9 cellular contexts compared by ENCODE assay signal in genomic region chr3:69161587-69162196, GRCh38. TPM values are rescaled to one million over a fixed set of nuclear protein-coding genes. Genes with fewer than 3 reads are reported as not detected.
DNase-seq lines count a peak whose midpoint lies in the region; ATAC-seq and TF ChIP-seq lines count a peak whose summit lies in the region.
"Had no signal": no experiment of that assay in that cellular context is flagged by ENCODE, and none has a peak within 500 bp of the region (broad histone marks: within the 10 kb centered on the region; RNA-seq: fewer than 3 reads in every experiment).

No MANE protein-coding gene starts in this region.

- ATAC-seq in T-cell (replicated peaks in 1 of 4) (peak; percentile 54 to 66 (median 60)), upper lobe of left lung (ENCODE audit: low FRiP score in 2 of 2) (peak; percentile 76 to 89), GM21717 (IDR thresholded peaks at IDR 0.05; ENCODE audit: unreplicated experiment) (no peak)

- peak overlapping the region in 20 of 59 donors; percentile 1 to 78 (median 46) for H3K27ac ChIP-seq in dorsolateral prefrontal cortex
- no peak overlapping the region for H3K27ac ChIP-seq in upper lobe of left lung

- no peaks in the 10 kb centered on the region for H3K36me3 Mint-ChIP-seq in T-cell

- H3K9me3 Mint-ChIP-seq in T-cell, result no peaks in the 10 kb centered on the region

- no peak overlapping the region for H3K4me3 Mint-ChIP-seq in T-cell

- intact Hi-C loops in dorsolateral prefrontal cortex (cut with DNase I), result loop anchor here (2.0 to 5.0 kb wide), 5 partner anchors 145 to 511 kb away; no protein-coding TSS in a partner anchor

- H3K27me3 ChIP-seq in dorsolateral prefrontal cortex, result no peaks in the 10 kb centered on the region
- no peaks in the 10 kb centered on the region for H3K27me3 ChIP-seq in upper lobe of left lung

- H3K4me1 ChIP-seq in upper lobe of left lung, result no peaks in the 10 kb centered on the region

- TF ChIP-seq EP300 in upper lobe of left lung (IDR thresholded peaks at IDR 0.05), result no peak

- H3K27me3 Mint-ChIP-seq in T-cell, result no peaks in the 10 kb centered on the region

- TF ChIP-seq POLR2A in upper lobe of left lung (IDR thresholded peaks at IDR 0.05), result no peak

- TF ChIP-seq CTCF in AG09319 (IDR thresholded peaks at IDR 0.05; ENCODE audit: low read depth, low read length), result peak; percentile 94
- peak; percentile 85 for TF ChIP-seq CTCF in GM12873 (IDR thresholded peaks at IDR 0.05; ENCODE audit: insufficient read depth, low read depth, low read length, missing control alignments)
- TF ChIP-seq CTCF in dorsolateral prefrontal cortex (IDR thresholded peaks at IDR 0.05 in 54 of 56, conservative IDR thresholded peaks at IDR 0.05 in 2 of 56; ENCODE audit: low read depth in 1 of 56, partially characterized antibody in 56 of 56), result peak; percentile 83 to 99 (median 95)
- TF ChIP-seq CTCF in upper lobe of left lung (IDR thresholded peaks at IDR 0.05), result peak; percentile 83 to 94 (median 89)

- DNase-seq in AG09319 (ENCODE audit: extremely low read depth, low read depth) (peak; percentile 22), KG1 (lab: John Stamatoyannopoulos, UW) (peak; percentile 32), T-cell (peak in 20 of 34 experiments; percentile 1 to 42 (median 17)), dorsolateral prefrontal cortex (peak in 3 of 10 donors; percentile 5 to 38 (median 16)), medulla oblongata (ENCODE audit: extremely low spot score) (peak; percentile 79), upper lobe of left lung (no peak)

- H3K4me3 ChIP-seq in dorsolateral prefrontal cortex (no peak overlapping the region), upper lobe of left lung (no peak overlapping the region)

- no peaks in the 10 kb centered on the region for H3K36me3 ChIP-seq in upper lobe of left lung

- POLR2A ChIA-PET in T-cell (lab: Charles Lee), result interaction anchor here in 1 of 2 donors (0.5 kb wide), 1 partner anchor 165 kb away, joined by 7 read pairs; no protein-coding TSS in a partner anchor

- CTCF ChIA-PET in T-cell (lab: Charles Lee), result interaction anchor here (0.5 to 4.6 kb wide), 37 partner anchors 9 to 1408 kb away, joined by 3 to 139 read pairs (median 5); no protein-coding TSS in a partner anchor

- 21 to 23% methylated on average over 4 of the region's 4 CpGs for WGBS in upper lobe of left lung, 2 donors

- H3K9me3 ChIP-seq in upper lobe of left lung, result no peaks in the 10 kb centered on the region

- peaks cover 0 to 9% (median 3%) of the 10 kb centered on the region in 3 donors for H3K4me1 Mint-ChIP-seq in T-cell

- H3K27ac Mint-ChIP-seq in T-cell, result no peak overlapping the region

RNA-seq across cellular contexts. Expression of gene LMOD3, which starts 39.3 kb away (rescaled TPM):
- not detected for total RNA-seq in T-cell
- total RNA-seq in dorsolateral prefrontal cortex, result 1 to 10 TPM in 7 of 120 experiments, under 1 TPM in 106, not detected in 7; 0.13 to 1.2 (median 0.44) TPM
- total RNA-seq in upper lobe of left lung, result 1 to 10 TPM in 1 of 6 donors, under 1 TPM in 3, not detected in 2; 0.17 to 4.2 (median 0.40) TPM
- total RNA-seq: pulmonary artery endothelial cell had no signal

Comparison
In these comparisons a context has a peak if more than half of its experiments do, and no peak if none do; other contexts are left out.
1. DNase-seq: peak in AG09319 (single experiment), KG1 (single experiment), T-cell (20 of 34) and medulla oblongata (single experiment); none in upper lobe of left lung (0 of 2).
2. Peak in every context shown above with its lines, with median percentiles within 50 percentile points of each other: CTCF ChIP-seq.